Comparison of ENCODE assay signal across 8 cellular contexts in genomic region chr3:136862611-136862951, GRCh38. TPM values are rescaled to one million over a fixed set of nuclear protein-coding genes. Genes with fewer than 3 reads are reported as not detected.
A peak's percentile ranks its signal among the peaks of the same experiment; 100 is the strongest.
DNase-seq lines count a peak whose midpoint lies in the region; ATAC-seq and TF ChIP-seq lines count a peak whose summit lies in the region.

No MANE protein-coding gene starts in this region.

- H3K27ac ChIP-seq in WERI-Rb-1 (peak overlapping the region; percentile 92), dorsolateral prefrontal cortex (peak overlapping the region in 57 of 59 donors; percentile 54 to 95 (median 89))

- TF ChIP-seq CTCF in WERI-Rb-1 (IDR thresholded peaks at IDR 0.05; ENCODE audit: low read depth, low read length) (no peak), dorsolateral prefrontal cortex (IDR thresholded peaks at IDR 0.05 in 54 of 56, conservative IDR thresholded peaks at IDR 0.05 in 2 of 56; ENCODE audit: low read depth in 1 of 56, partially characterized antibody in 56 of 56) (peak in 1 of 56 donors; percentile 0)

- peak; percentile 75 for DNase-seq in NCI-H748 (lab: John Stamatoyannopoulos, UW; ENCODE audit: unreplicated experiment)
- no peak for DNase-seq in NCI-H748 treated with DMSO at 0.1 percent for 48 hours (lab: John Stamatoyannopoulos, UW)
- DNase-seq in NCI-H1105 treated with DMSO at 0.1 percent for 48 hours (lab: John Stamatoyannopoulos, UW) = peak; percentile 72
- peak; percentile 60 for DNase-seq in WERI-Rb-1
- DNase-seq in dorsolateral prefrontal cortex = peak in 6 of 10 donors; percentile 12 to 53 (median 35)
- DNase-seq in lung microvascular endothelial cell (ENCODE audit: low read depth in 2 of 2) = peak; percentile 63 to 67
- DNase-seq in stimulated activated CD8-positive, alpha-beta memory T cell treated with anti-CD3 and anti-CD28 coated beads, Interleukin-4, amount 100 ng/mL, for 4 hours (ENCODE audit: low read depth in 2 of 2, low spot score in 1 of 2) = peak; percentile 3 to 19

- peak overlapping the region; percentile 97 for H3K4me3 ChIP-seq in WERI-Rb-1 (ENCODE audit: low read depth, low read length)
- H3K4me3 ChIP-seq in dorsolateral prefrontal cortex = peak overlapping the region; percentile 66 to 98 (median 92)

- peaks cover 3% of the 10 kb centered on the region; the same call in 1 of the 2 replicates for H3K36me3 ChIP-seq in WERI-Rb-1

- H3K9me3 ChIP-seq in WERI-Rb-1 (ENCODE audit: severe bottlenecking) = no peaks in the 10 kb centered on the region

- H3K27me3 ChIP-seq in WERI-Rb-1 (ENCODE audit: insufficient read depth, low read depth, severe bottlenecking) (no peaks in the 10 kb centered on the region), dorsolateral prefrontal cortex (no peaks in the 10 kb centered on the region)

- peak; percentile 10 for ATAC-seq in HG02763 (IDR thresholded peaks at IDR 0.05; ENCODE audit: unreplicated experiment)

- intact Hi-C loops in dorsolateral prefrontal cortex (cut with DNase I) = loop anchor here (1.0 to 10.0 kb wide), 6 partner anchors 36 to 790 kb away; partner anchors contain the start of genes STAG1 (in 2 of the 2) and MSL2 (in 1 of the 2)

RNA-seq across cellular contexts. Expression of gene NCK1, which starts 0.6 kb away (rescaled TPM):
- total RNA-seq in dorsolateral prefrontal cortex (10 to 100 TPM; 15.6 to 40.2 (median 26.0) TPM), lung microvascular endothelial cell (45.5 and 108 TPM in 2 replicates)

RNA-seq across cellular contexts. Expression of gene SLC35G2, which starts 43.7 kb away (rescaled TPM):
- total RNA-seq in dorsolateral prefrontal cortex (10 to 100 TPM; 10.8 to 33.7 (median 20.3) TPM), lung microvascular endothelial cell (14.6 and 24.2 TPM in 2 replicates)
